Comparison of ENCODE assay signal across 10 cellular contexts in genomic region chr7:128168667-128169210, GRCh38.
A peak's percentile ranks its signal among the peaks of the same experiment; 100 is the strongest.
DNase-seq lines count a peak whose midpoint lies in the region; ATAC-seq and TF ChIP-seq lines count a peak whose summit lies in the region.
"Had no signal": no experiment of that assay in that cellular context is flagged by ENCODE, and none has a peak within 500 bp of the region (broad histone marks: within the 10 kb centered on the region; RNA-seq: fewer than 3 reads in every experiment).

No MANE protein-coding gene starts in this region.

- H3K4me3 Mint-ChIP-seq in Calu3 (ENCODE audit: low read depth, unreplicated experiment) (peak overlapping the region; percentile 72), IgD-negative memory B cell (peak overlapping the region; percentile 34 to 88 (median 78)), natural killer cell (peak overlapping the region; percentile 65)

- no peak overlapping the region for H3K27ac ChIP-seq in effector memory CD4-positive, alpha-beta T cell (ENCODE audit: insufficient read depth, low read length, poor library complexity, severe bottlenecking)
- H3K27ac ChIP-seq in uterus: no peak overlapping the region
- H3K27ac ChIP-seq: parathyroid adenoma, SJSA1 had no signal

- H3K4me1 Mint-ChIP-seq in Calu3 (ENCODE audit: low read depth, unreplicated experiment): peaks cover 19% of the 10 kb centered on the region
- peaks cover 14 to 21% (median 15%) of the 10 kb centered on the region in 3 donors for H3K4me1 Mint-ChIP-seq in IgD-negative memory B cell
- H3K4me1 Mint-ChIP-seq in natural killer cell: peaks cover 10 to 13% of the 10 kb centered on the region in 2 donors

- H3K27me3 ChIP-seq in effector memory CD4-positive, alpha-beta T cell (replicated peaks; ENCODE audit: control insufficient read depth, insufficient read depth, low read length, poor library complexity, severe bottlenecking): peaks cover 30% of the 10 kb centered on the region
- H3K27me3 ChIP-seq in uterus: peaks cover 22% of the 10 kb centered on the region in 2 donors

- H3K36me3 ChIP-seq in effector memory CD4-positive, alpha-beta T cell (ENCODE audit: control insufficient read depth, insufficient read depth, low read length): no peaks in the 10 kb centered on the region
- H3K36me3 ChIP-seq in uterus: no peaks in the 10 kb centered on the region
- H3K36me3 ChIP-seq: SJSA1 had no signal

- H3K4me3 ChIP-seq in effector memory CD4-positive, alpha-beta T cell (ENCODE audit: insufficient read depth, low read depth, low read length, poor library complexity, severe bottlenecking): peak overlapping the region; percentile 29
- no peak overlapping the region for H3K4me3 ChIP-seq in uterus
- H3K4me3 ChIP-seq: SJSA1 had no signal

- CTCF ChIA-PET in Calu3 (lab: Charles Lee): no interaction called here

- no peaks in the 10 kb centered on the region for H3K9me3 ChIP-seq in effector memory CD4-positive, alpha-beta T cell (ENCODE audit: control insufficient read depth, low read length)
- H3K9me3 ChIP-seq in uterus: no peaks in the 10 kb centered on the region
- H3K9me3 ChIP-seq: SJSA1 had no signal

- H3K27ac Mint-ChIP-seq in Calu3 (ENCODE audit: unreplicated experiment): no peak overlapping the region
- H3K27ac Mint-ChIP-seq in IgD-negative memory B cell: no peak overlapping the region
- H3K27ac Mint-ChIP-seq in natural killer cell: no peak overlapping the region

- DNase-seq in Calu3 (peak; percentile 30), natural killer cell (no peak), NCI-H748 (lab: John Stamatoyannopoulos, UW; ENCODE audit: unreplicated experiment) (no peak), NCI-H187 (lab: John Stamatoyannopoulos, UW) (no peak), uterus (no peak), pons (ENCODE audit: low spot score) (no peak)
- no peak for DNase-seq in effector memory CD4-positive, alpha-beta T cell

- BruUV-seq in Calu3 (replicated peaks; lab: Mats Ljungman, UMichigan): no TSS peak

- H3K27me3 Mint-ChIP-seq in Calu3 (ENCODE audit: unreplicated experiment) (peaks cover 60% of the 10 kb centered on the region), IgD-negative memory B cell (peaks cover 49% of the 10 kb centered on the region), natural killer cell (ENCODE audit: low read depth in 2 of 2) (peaks cover 45 to 50% of the 10 kb centered on the region in 2 donors)

- TF ChIP-seq CTCF in Calu3 (IDR thresholded peaks at IDR 0.05; ENCODE audit: unreplicated experiment) (no peak), natural killer cell (IDR thresholded peaks at IDR 0.05) (no peak), uterus (IDR thresholded peaks at IDR 0.05) (no peak)

- intact Hi-C loops in Calu3 (cut with micrococcal nuclease; ENCODE audit: unreplicated experiment): no loop called here
- intact Hi-C loops in natural killer cell (cut with micrococcal nuclease): no loop called here
- intact Hi-C loops in uterus (cut with DNase I; ENCODE audit: low total_unique reads): no loop called here

- H3K9me3 Mint-ChIP-seq in Calu3 (ENCODE audit: low read depth, unreplicated experiment): no peaks in the 10 kb centered on the region
- no peaks in the 10 kb centered on the region for H3K9me3 Mint-ChIP-seq in IgD-negative memory B cell
- no peaks in the 10 kb centered on the region for H3K9me3 Mint-ChIP-seq in natural killer cell

- peak in 2 of 3 donors; percentile 41 to 46 for ATAC-seq in natural killer cell

- H3K36me3 Mint-ChIP-seq in Calu3 (ENCODE audit: insufficient read depth, unreplicated experiment): peaks cover 23% of the 10 kb centered on the region
- peaks cover 5% of the 10 kb centered on the region for H3K36me3 Mint-ChIP-seq in IgD-negative memory B cell
- H3K36me3 Mint-ChIP-seq in natural killer cell: no peaks in the 10 kb centered on the region

- peaks cover 7% of the 10 kb centered on the region for H3K4me1 ChIP-seq in effector memory CD4-positive, alpha-beta T cell (ENCODE audit: control insufficient read depth, insufficient read depth, low read length, poor library complexity, severe bottlenecking)
- H3K4me1 ChIP-seq in uterus: peaks cover 0 to 7% of the 10 kb centered on the region in 2 donors

- no peak for TF ChIP-seq POLR2A in uterus (IDR thresholded peaks at IDR 0.05)
